In the genomic region with DNA sequence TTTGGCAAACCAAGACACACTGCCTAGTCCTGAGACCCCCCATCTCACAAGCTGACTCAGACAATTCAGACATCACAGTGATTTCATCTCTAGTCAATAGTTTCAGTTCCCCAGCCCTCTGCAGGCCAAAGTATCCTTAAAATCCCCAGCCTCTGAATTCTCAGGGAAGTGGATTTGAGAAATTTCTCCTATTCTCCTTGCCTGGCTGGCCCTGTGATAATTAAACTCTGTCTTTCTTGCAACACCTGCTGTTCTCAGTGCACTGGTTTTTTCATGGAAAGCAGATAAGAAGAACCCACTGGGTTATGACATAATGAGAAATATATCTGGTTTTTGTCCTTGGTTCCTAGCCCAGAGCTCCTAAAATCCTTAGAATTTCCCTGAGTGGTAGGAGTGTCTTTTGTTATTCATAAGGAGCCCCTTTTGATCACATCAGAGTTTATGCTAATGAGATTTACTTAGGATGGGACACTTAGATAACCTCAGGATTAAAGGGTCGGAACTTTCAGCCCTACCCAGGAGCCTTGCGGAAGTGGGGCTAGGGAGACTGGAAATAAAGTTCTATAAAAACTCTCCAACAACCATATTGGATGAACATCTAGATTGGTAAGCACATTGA, we compare ENCODE assay signal across 16 cellular contexts.
DNase-seq lines count a peak whose midpoint lies in the region; ATAC-seq and TF ChIP-seq lines count a peak whose summit lies in the region.
"Had no signal": no experiment of that assay in that cellular context is flagged by ENCODE, and none has a peak within 500 bp of the region (broad histone marks: within the 10 kb centered on the region; RNA-seq: fewer than 3 reads in every experiment).

No MANE protein-coding gene starts in this region.

- no peak for DNase-seq in WTC11 (ENCODE audit: low spot score)
- peak; percentile 8 for DNase-seq in hepatocyte (ENCODE audit: low spot score)
- DNase-seq in cardiac septum (ENCODE audit: low spot score) = no peak
- no peak for DNase-seq in GF-D8 (lab: John Stamatoyannopoulos, UW)
- DNase-seq in caudate nucleus (lab: John Stamatoyannopoulos, UW) = no peak
- DNase-seq in SKM-1 treated with dmso at 0.1 percent for 144 hours (lab: John Stamatoyannopoulos, UW; ENCODE audit: unreplicated experiment) = no peak
- DNase-seq: ACHN, AML-193, COR-L47, NCI-H1417 treated with DMSO at 0.1 percent for 48 hours, NCI-H1930, NCI-H2171, NCI-H748 treated with DMSO at 0.1 percent for 48 hours, PC-3 had no signal

- H3K9me2 ChIP-seq in hepatocyte (replicated peaks; ENCODE audit: insufficient read depth) = no peaks in the 10 kb centered on the region

- H3K4me1 ChIP-seq in HUES48 (ENCODE audit: control insufficient read depth, insufficient read depth, low read length) (peaks cover 22% of the 10 kb centered on the region), hepatocyte (ENCODE audit: insufficient read depth) (peaks cover 9% of the 10 kb centered on the region)

- H2AFZ ChIP-seq in hepatocyte = no peak overlapping the region

- H3K27me3 Mint-ChIP-seq in WTC11 (ENCODE audit: low read depth) = no peaks in the 10 kb centered on the region

- H3K27ac ChIP-seq in HUES48 (ENCODE audit: low read depth, low read length) (peak overlapping the region; percentile 84), hepatocyte (peak overlapping the region; percentile 8), caudate nucleus (ENCODE audit: low read depth, low read length) (no peak overlapping the region)
- H3K27ac ChIP-seq: RWPE1 had no signal

- no peak overlapping the region for H3K9ac ChIP-seq in HUES48 (ENCODE audit: low read depth, low read length)

- POLR2A ChIA-PET in WTC11 (lab: Charles Lee) = no interaction called here

- no peak overlapping the region for H3K4me3 ChIP-seq in HUES48 (ENCODE audit: low read depth, low read length)
- H3K4me3 ChIP-seq in hepatocyte = no peak overlapping the region

- no peaks in the 10 kb centered on the region for H3K9me3 Mint-ChIP-seq in WTC11

- no peak overlapping the region for H3K4me2 ChIP-seq in hepatocyte

- no peak for TF ChIP-seq CTCF in WTC11 (IDR thresholded peaks at IDR 0.05)
- no peak for TF ChIP-seq CTCF in hepatocyte (IDR thresholded peaks at IDR 0.05; ENCODE audit: poor library complexity)

- 64% methylated on average over 2 of the region's 2 CpGs for WGBS in hepatocyte (ENCODE audit: low lambda C conversion rate, missing lambda C conversion rate)

- H3K9me3 ChIP-seq in HUES48 (ENCODE audit: control insufficient read depth, insufficient read depth, low read length) = no peaks in the 10 kb centered on the region
- no peaks in the 10 kb centered on the region for H3K9me3 ChIP-seq in hepatocyte (ENCODE audit: low read depth)

- CTCF ChIA-PET in WTC11 (lab: Charles Lee) = interaction anchor here (1.6 kb wide), 1 partner anchor 8 kb away, joined by 4 read pairs; no protein-coding TSS in a partner anchor

- peaks cover 25% of the 10 kb centered on the region for H3K4me1 Mint-ChIP-seq in WTC11

- H3K36me3 Mint-ChIP-seq in WTC11 = no peaks in the 10 kb centered on the region

- ATAC-seq in WTC11 = peak; percentile 78
- ATAC-seq: PC-3 had no signal

- H4K20me1 ChIP-seq in hepatocyte (ENCODE audit: insufficient read depth, poor library complexity, severe bottlenecking) = no peaks in the 10 kb centered on the region

- H3K4me3 Mint-ChIP-seq in WTC11 = no peak overlapping the region

- H3K27ac Mint-ChIP-seq in WTC11 = no peak overlapping the region; the same call in 1 of the 2 replicates

- no peaks in the 10 kb centered on the region for H3K79me2 ChIP-seq in hepatocyte

- intact Hi-C loops in cardiac septum (cut with DNase I) = no loop called here

- H3K36me3 ChIP-seq in HUES48 (ENCODE audit: control insufficient read depth, insufficient read depth, low read length) (no peaks in the 10 kb centered on the region), hepatocyte (replicated peaks; ENCODE audit: insufficient read depth, low read depth) (no peaks in the 10 kb centered on the region)

- no peaks in the 10 kb centered on the region for H3K27me3 ChIP-seq in HUES48 (ENCODE audit: control insufficient read depth, insufficient read depth, low read length)
- H3K27me3 ChIP-seq in hepatocyte = no peaks in the 10 kb centered on the region

TF ChIP-seq in WTC11, 78 proteins besides CTCF, POLR2A, EP300 and RAD21:
- TF ChIP-seq NR2C2 (CRISPR knock-in tag; IDR thresholded peaks at IDR 0.05) (no peak), CBFB (CRISPR knock-in tag; IDR thresholded peaks at IDR 0.05; ENCODE audit: low read depth) (no peak), ZNF138 (CRISPR knock-in tag; conservative IDR thresholded peaks at IDR 0.05) (no peak)
TF ChIP-seq in WTC11: peak in this region for 0.
